ENCODE assay signal across 26 cellular contexts in the genomic region with DNA sequence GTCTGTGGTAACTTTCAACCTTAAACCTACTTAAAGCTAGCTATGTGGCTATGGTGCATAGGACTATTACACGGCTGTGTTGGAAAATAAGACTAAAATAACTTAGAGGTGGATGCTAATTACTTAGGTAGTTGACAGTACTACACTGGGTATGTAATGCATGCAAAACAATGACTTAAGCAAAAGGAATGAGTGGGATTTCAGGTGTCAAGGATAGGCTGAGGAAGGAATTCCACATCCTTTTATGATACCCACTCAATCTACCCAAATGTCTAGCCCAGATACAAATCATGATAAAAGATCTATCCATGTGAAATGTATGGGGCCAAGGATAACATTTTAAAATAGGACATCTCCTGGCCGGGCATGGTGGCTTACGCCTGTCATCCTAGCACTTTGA.
"Had no signal": no experiment of that assay in that cellular context is flagged by ENCODE, and none has a peak within 500 bp of the region (broad histone marks: within the 10 kb centered on the region; RNA-seq: fewer than 3 reads in every experiment).

No MANE protein-coding gene starts in this region.

- DNase-seq: heart left ventricle; islet precursor cell; left colon; left lung; lower lobe of right lung; mammary epithelial cell; mesenchymal stem cell; naive B cell; natural killer cell; nephron progenitor cell; ovary; right lobe of liver; stimulated activated CD4-positive, alpha-beta T cell treated with anti-CD3 and anti-CD28 coated beads, Interleukin-1b, Interleukin-23, amount 100 ng/mL, for 48 hours; stimulated activated CD4-positive, alpha-beta T cell treated with anti-CD3 and anti-CD28 coated beads, Interleukin-2, amount 100 ng/mL, for 48 hours; stimulated activated CD4-positive, alpha-beta T cell treated with anti-CD3 and anti-CD28 coated beads, Interleukin-4, amount 100 ng/mL, for 4 hours; stimulated activated naive B cell treated with anti-CD40 and anti-IgM and Interleukin-4, amounts not matched to agents 10 μg/mL and 1 μg/mL and 100 μg/mL, for 72 hours; stimulated activated naive CD8-positive, alpha-beta T cell treated with anti-CD3 and anti-CD28 coated beads, Interleukin-15, Interleukin-2, amounts not matched to agents 100 U/mL and 50 U/mL, for 24 hours; stomach; testis; thyroid gland; transverse colon had no signal

- ATAC-seq: left colon; left lung; stimulated activated naive CD8-positive, alpha-beta T cell treated with anti-CD3 and anti-CD28 coated beads, Interleukin-15, Interleukin-2, amounts not matched to agents 100 U/mL and 50 U/mL, for 24 hours had no signal

- H3K4me2 ChIP-seq: hepatocyte, neural progenitor cell, smooth muscle cell had no signal

- H3K36me3 ChIP-seq: heart left ventricle, left lung, lower lobe of right lung, neural progenitor cell, ovary, right atrium auricular region, right lobe of liver, stomach, thyroid gland, transverse colon, vagina had no signal

- H3K27ac ChIP-seq: heart left ventricle, hepatocyte, left lung, lower lobe of right lung, neural progenitor cell, ovary, right atrium auricular region, right lobe of liver, stomach, testis, thyroid gland, transverse colon, vagina had no signal

- H3K9me3 ChIP-seq: heart left ventricle, left lung, lower lobe of right lung, ovary, right atrium auricular region, right lobe of liver, stomach, testis, thyroid gland, transverse colon, vagina had no signal

- H3K27me3 ChIP-seq: heart left ventricle, hepatocyte, left lung, neural progenitor cell, ovary, right atrium auricular region, right lobe of liver, stomach, testis, thyroid gland, transverse colon, vagina had no signal

- H3K79me2 ChIP-seq: hepatocyte had no signal

- H3K9ac ChIP-seq: neural progenitor cell had no signal

- H3K4me3 ChIP-seq: heart left ventricle, hepatocyte, left lung, lower lobe of right lung, neural progenitor cell, ovary, right atrium auricular region, right lobe of liver, smooth muscle cell, stomach, testis, thyroid gland, transverse colon, vagina had no signal

- H3K4me1 ChIP-seq: neural progenitor cell, right atrium auricular region, right lobe of liver, testis, vagina had no signal
